In genomic region chr1:50985094-50985493, GRCh38 we compare ENCODE assay signal across 16 cellular contexts. TPM values are rescaled to one million over a fixed set of nuclear protein-coding genes. Genes with fewer than 3 reads are reported as not detected.
A peak's percentile ranks its signal among the peaks of the same experiment; 100 is the strongest.
DNase-seq lines count a peak whose midpoint lies in the region; TF ChIP-seq lines count a peak whose summit lies in the region.
"Had no signal": no experiment of that assay in that cellular context is flagged by ENCODE, and none has a peak within 500 bp of the region (broad histone marks: within the 10 kb centered on the region; RNA-seq: fewer than 3 reads in every experiment).

No MANE protein-coding gene starts in this region.

- no peak overlapping the region for H3K9ac ChIP-seq in OCI-LY1 (ENCODE audit: low read length)

- 32 to 51% methylated on average over 1 of the region's 1 CpG for WGBS in sigmoid colon, 2 donors

- no peaks in the 10 kb centered on the region for H3K9me2 ChIP-seq in OCI-LY1 (ENCODE audit: low read depth, low read length)

- TF ChIP-seq EP300 in sigmoid colon (IDR thresholded peaks at IDR 0.05): no peak

- H4K20me1 ChIP-seq in OCI-LY1 (ENCODE audit: insufficient read depth, low read length): no peaks in the 10 kb centered on the region

- no peaks in the 10 kb centered on the region; the same call in 1 of the 2 replicates for H3F3A ChIP-seq in OCI-LY1 (ENCODE audit: insufficient read depth, low read length)

- H3K4me3 ChIP-seq in OCI-LY1 (ENCODE audit: low read depth, low read length, poor library complexity, severe bottlenecking): no peak overlapping the region
- H3K4me3 ChIP-seq in sigmoid colon: no peak overlapping the region
- H3K4me3 ChIP-seq: left ventricle myocardium inferior, ovary, upper lobe of left lung had no signal

- H3K27ac ChIP-seq in OCI-LY1 (ENCODE audit: low read depth, low read length, poor library complexity, severe bottlenecking): peak overlapping the region; percentile 66
- H3K27ac ChIP-seq in sigmoid colon: peak overlapping the region in 3 of 4 donors; percentile 16 to 93 (median 31)
- H3K27ac ChIP-seq: HL-60, left ventricle myocardium inferior, upper lobe of left lung had no signal

- H2AFZ ChIP-seq in OCI-LY1 (ENCODE audit: low read length): no peak overlapping the region

- TF ChIP-seq CTCF in OCI-LY1 (IDR thresholded peaks at IDR 0.05; ENCODE audit: low read length) (no peak), sigmoid colon (IDR thresholded peaks at IDR 0.05) (no peak)

- peak overlapping the region; percentile 12; the same call in 1 of the 2 replicates for H3K4me2 ChIP-seq in OCI-LY1 (ENCODE audit: low read length)

- intact Hi-C loops in sigmoid colon (cut with DNase I): no loop called here

- H3K27me3 ChIP-seq in OCI-LY1 (ENCODE audit: insufficient read depth, low read length) (no peaks in the 10 kb centered on the region), sigmoid colon (no peaks in the 10 kb centered on the region)
- H3K27me3 ChIP-seq: ovary, upper lobe of left lung had no signal

- TF ChIP-seq POLR2A in sigmoid colon (IDR thresholded peaks at IDR 0.05): no peak

- DNase-seq in NCI-H2107 treated with DMSO at 0.1 percent for 48 hours (lab: John Stamatoyannopoulos, UW; ENCODE audit: unreplicated experiment) (peak; percentile 78), NCI-H2107 (lab: John Stamatoyannopoulos, UW) (no peak), H4 (ENCODE audit: low spot score) (peak; percentile 39), sigmoid colon (no peak), NCI-H2227 treated with DMSO at 0.1 percent for 48 hours (lab: John Stamatoyannopoulos, UW) (no peak), kidney tubule cell (ENCODE audit: low spot score) (no peak), OCI-M2 (lab: John Stamatoyannopoulos, UW; ENCODE audit: unreplicated experiment) (no peak)
- DNase-seq: activated CD4-positive, alpha-beta memory T cell treated with anti-CD3 and anti-CD28 coated beads for 36 hours; CD8-positive, alpha-beta T cell; effector memory CD4-positive, alpha-beta T cell; GDM1; left ventricle myocardium inferior; ovary; upper lobe of left lung had no signal

- H3K36me3 ChIP-seq in OCI-LY1 (ENCODE audit: insufficient read depth, low read length): peaks cover 5% of the 10 kb centered on the region
- H3K36me3 ChIP-seq in sigmoid colon: no peaks in the 10 kb centered on the region
- H3K36me3 ChIP-seq: left ventricle myocardium inferior, ovary, upper lobe of left lung had no signal

- H3K79me2 ChIP-seq in OCI-LY1 (ENCODE audit: insufficient read depth, low read length): peaks cover 70% of the 10 kb centered on the region

- H3K4me1 ChIP-seq in OCI-LY1 (ENCODE audit: insufficient read depth, low read length, severe bottlenecking) (peaks cover 65% of the 10 kb centered on the region), sigmoid colon (peaks cover 0 to 14% (median 0%) of the 10 kb centered on the region in 4 donors)
- H3K4me1 ChIP-seq: upper lobe of left lung had no signal

- no peaks in the 10 kb centered on the region for H3K9me3 ChIP-seq in OCI-LY1 (ENCODE audit: low read length)
- no peaks in the 10 kb centered on the region for H3K9me3 ChIP-seq in sigmoid colon
- H3K9me3 ChIP-seq: left ventricle myocardium inferior, ovary, upper lobe of left lung had no signal

RNA-seq across cellular contexts. Expression of gene CDKN2C, which starts 15.0 kb away (rescaled TPM):
- total RNA-seq in H4 (2014; rRNA removed; shearing (Covaris generic)): 167 and 185 TPM in 2 replicates
- total RNA-seq in sigmoid colon: 10 to 100 TPM; 25.8 to 31.7 (median 29.6) TPM
- 10 to 100 TPM; 10.9 to 13.5 (median 12.0) TPM for polyA plus RNA-seq in sigmoid colon

RNA-seq across cellular contexts. Expression of gene FAF1, which starts 25.0 kb away (rescaled TPM):
- 91.9 and 97.3 TPM in 2 replicates for total RNA-seq in H4 (2014; rRNA removed; shearing (Covaris generic))
- total RNA-seq in sigmoid colon: 10 to 100 TPM; 53.9 to 59.3 (median 55.6) TPM
- 10 to 100 TPM; 27.5 to 39.0 (median 31.0) TPM for polyA plus RNA-seq in sigmoid colon

Comparison
In these comparisons a context has a peak if more than half of its experiments do, and no peak if none do; other contexts are left out.
1. DNase-seq: peak in NCI-H2107 treated with DMSO at 0.1 percent for 48 hours (single experiment) and H4 (single experiment); none in NCI-H2107 (single experiment), sigmoid colon (single experiment), NCI-H2227 treated with DMSO at 0.1 percent for 48 hours (single experiment), kidney tubule cell (single experiment) and OCI-M2 (single experiment).